ENCODE assay signal across 7 cellular contexts in genomic region chr17:74923538-74924249, GRCh38. TPM values are rescaled to one million over a fixed set of nuclear protein-coding genes. Genes with fewer than 3 reads are reported as not detected.
A peak's percentile ranks its signal among the peaks of the same experiment; 100 is the strongest.
DNase-seq lines count a peak whose midpoint lies in the region; TF ChIP-seq lines count a peak whose summit lies in the region.

No MANE protein-coding gene starts in this region.

- H3K27me3 Mint-ChIP-seq in dendritic cell treated with granulocyte-macrophage colony-stimulating factor and Interleukin-4, amounts not matched to agents 40 ng/mL and 50 ng/mL, for 4 days: peaks cover 80% of the 10 kb centered on the region

- no peak for TF ChIP-seq POLR2A in lower leg skin (IDR thresholded peaks at IDR 0.05)

- H3K36me3 Mint-ChIP-seq in dendritic cell treated with granulocyte-macrophage colony-stimulating factor and Interleukin-4, amounts not matched to agents 40 ng/mL and 50 ng/mL, for 4 days (ENCODE audit: low read depth): no peaks in the 10 kb centered on the region

- H3K9me3 Mint-ChIP-seq in dendritic cell treated with granulocyte-macrophage colony-stimulating factor and Interleukin-4, amounts not matched to agents 40 ng/mL and 50 ng/mL, for 4 days: no peaks in the 10 kb centered on the region

- peak overlapping the region; percentile 13 for H3K4me3 ChIP-seq in lower leg skin (ENCODE audit: low read depth, poor library complexity, severe bottlenecking)

- intact Hi-C loops in dendritic cell treated with granulocyte-macrophage colony-stimulating factor and Interleukin-4, amounts not matched to agents 40 ng/mL and 50 ng/mL, for 4 days (cut with micrococcal nuclease): loop anchor here (1.0 kb wide), 1 partner anchor 35 kb away; no protein-coding TSS in a partner anchor
- intact Hi-C loops in lower leg skin (cut with DNase I; ENCODE audit: low total_unique reads): loop anchor here (2.0 kb wide), 1 partner anchor 35 kb away; no protein-coding TSS in a partner anchor

- 1 to 3% methylated on average over 18 to 28 of the region's 59 CpGs for WGBS in lower leg skin, 2 donors

- H3K4me3 Mint-ChIP-seq in dendritic cell treated with granulocyte-macrophage colony-stimulating factor and Interleukin-4, amounts not matched to agents 40 ng/mL and 50 ng/mL, for 4 days: peak overlapping the region; percentile 67

- H3K4me1 Mint-ChIP-seq in dendritic cell treated with granulocyte-macrophage colony-stimulating factor and Interleukin-4, amounts not matched to agents 40 ng/mL and 50 ng/mL, for 4 days (ENCODE audit: low read depth): peaks cover 39% of the 10 kb centered on the region

- TF ChIP-seq CTCF in GM12872 (IDR thresholded peaks at IDR 0.05; ENCODE audit: insufficient read depth, low read depth, low read length) (peak; percentile 72), lower leg skin (IDR thresholded peaks at IDR 0.05) (no peak)

- peak overlapping the region; percentile 58 for H3K27ac Mint-ChIP-seq in dendritic cell treated with granulocyte-macrophage colony-stimulating factor and Interleukin-4, amounts not matched to agents 40 ng/mL and 50 ng/mL, for 4 days

- peak; percentile 33 for DNase-seq in NCI-H1105 (lab: John Stamatoyannopoulos, UW)
- DNase-seq in activated CD4-positive, alpha-beta T cell treated with anti-CD3 and anti-CD28 coated beads, Interleukin-2, amount 50 U/mL, for 24 hours (ENCODE audit: low read depth in 1 of 2, low spot score in 1 of 2): peak; percentile 58 to 62
- peak; percentile 38 to 92 for DNase-seq in lower leg skin (ENCODE audit: low spot score in 2 of 2)
- peak; percentile 24 for DNase-seq in stimulated activated CD8-positive, alpha-beta memory T cell treated with anti-CD3 and anti-CD28 coated beads, Interleukin-12 subunit alpha, Interleukin-12 subunit beta, amount 100 ng/mL, for 24 hours (ENCODE audit: extremely low read depth)
- DNase-seq in NCI-H2029 (lab: John Stamatoyannopoulos, UW): no peak

RNA-seq across cellular contexts. Expression of gene OTOP2, which starts 0.4 kb away (rescaled TPM):
- not detected for total RNA-seq in lower leg skin

RNA-seq across cellular contexts. Expression of gene USH1G, which starts 0.6 kb away (rescaled TPM):
- total RNA-seq in lower leg skin: 1 to 10 TPM in 3 of 4 donors, under 1 TPM in 1; 0.67 to 2.6 (median 2.1) TPM

RNA-seq across cellular contexts. Expression of gene OTOP3, which starts 12.0 kb away (rescaled TPM):
- total RNA-seq in lower leg skin: 1 to 10 TPM in 2 of 4 donors, under 1 TPM in 1, not detected in 1; 0.64 to 2.3 (median 1.1) TPM

RNA-seq across cellular contexts. Expression of gene FADS6, which starts 30.3 kb away (rescaled TPM):
- total RNA-seq in lower leg skin: 10 to 100 TPM in 1 of 4 donors, 1 to 10 TPM in 3; 4.9 to 19.9 (median 6.8) TPM

RNA-seq across cellular contexts. Expression of gene HID1, which starts 48.9 kb away (rescaled TPM):
- total RNA-seq in lower leg skin: 10 to 100 TPM in 1 of 4 donors, 1 to 10 TPM in 3; 2.9 to 11.6 (median 6.2) TPM
